Comparison of ENCODE assay signal across 19 cellular contexts in the genomic region with DNA sequence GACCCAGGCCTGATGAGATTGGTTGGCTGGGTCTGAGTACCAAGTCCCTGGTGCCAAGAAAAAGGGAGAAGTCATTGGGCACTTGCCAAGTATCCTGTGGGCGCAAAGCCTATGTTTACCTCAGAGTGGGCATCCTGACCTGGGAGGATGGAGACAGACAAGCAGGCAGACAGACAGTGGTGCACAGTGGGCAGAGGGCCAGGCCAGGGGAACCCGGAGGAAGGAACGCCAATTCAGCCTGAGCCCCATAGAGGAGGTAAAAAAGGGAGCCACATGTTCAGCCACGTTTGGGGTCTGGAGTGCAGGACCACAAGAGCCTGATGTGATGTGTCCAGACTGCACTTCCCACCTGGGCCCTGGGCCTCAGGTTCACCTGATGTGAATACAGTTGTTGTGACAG.
"Had no signal": no experiment of that assay in that cellular context is flagged by ENCODE, and none has a peak within 500 bp of the region (broad histone marks: within the 10 kb centered on the region; RNA-seq: fewer than 3 reads in every experiment).

No MANE protein-coding gene starts in this region.

- H3K4me3 Mint-ChIP-seq: memory B cell; mesothelial cell of epicardium; naive thymus-derived CD4-positive, alpha-beta T cell; nephron; neural progenitor cell; stimulated activated effector memory CD8-positive, alpha-beta T cell treated with anti-CD3 and anti-CD28 coated beads, Interleukin-12 subunit alpha, Interleukin-12 subunit beta, amount 100 ng/mL, for 72 hours had no signal

- ATAC-seq: naive thymus-derived CD4-positive, alpha-beta T cell; sciatic nerve; stimulated activated effector memory CD8-positive, alpha-beta T cell treated with anti-CD3 and anti-CD28 coated beads, Interleukin-12 subunit alpha, Interleukin-12 subunit beta, amount 100 ng/mL, for 72 hours had no signal

- H3K4me3 ChIP-seq: dorsolateral prefrontal cortex, lung, neural progenitor cell, prostate gland, right atrium auricular region, stomach, thyroid gland had no signal

- H3K9me3 Mint-ChIP-seq: memory B cell; mesothelial cell of epicardium; naive thymus-derived CD4-positive, alpha-beta T cell; nephron; neural progenitor cell; stimulated activated effector memory CD8-positive, alpha-beta T cell treated with anti-CD3 and anti-CD28 coated beads, Interleukin-12 subunit alpha, Interleukin-12 subunit beta, amount 100 ng/mL, for 72 hours had no signal

- DNase-seq: cortex of kidney; dorsolateral prefrontal cortex; effector CD4-positive, alpha-beta T cell; naive thymus-derived CD4-positive, alpha-beta T cell; stimulated activated CD4-positive, alpha-beta T cell treated with anti-CD3 and anti-CD28 coated beads, Interleukin-2, amount 100 ng/mL, for 24 hours; stimulated activated CD4-positive, alpha-beta T cell treated with anti-CD3 and anti-CD28 coated beads, Interleukin-4, amount 100 ng/mL, for 24 hours; stimulated activated naive CD4-positive, alpha-beta T cell treated with Interleukin-2 at 50 U/mL for 16 hours; stomach; thyroid gland; trophoblast cell had no signal

- H3K27me3 Mint-ChIP-seq: memory B cell; naive thymus-derived CD4-positive, alpha-beta T cell had no signal

- H3K27ac Mint-ChIP-seq: memory B cell; mesothelial cell of epicardium; naive thymus-derived CD4-positive, alpha-beta T cell; nephron; neural progenitor cell; stimulated activated effector memory CD8-positive, alpha-beta T cell treated with anti-CD3 and anti-CD28 coated beads, Interleukin-12 subunit alpha, Interleukin-12 subunit beta, amount 100 ng/mL, for 72 hours had no signal

- H3K4me1 Mint-ChIP-seq: nephron had no signal

- H3K4me1 ChIP-seq: neural progenitor cell, prostate gland, thyroid gland had no signal

- H3K27ac ChIP-seq: dorsolateral prefrontal cortex, neural progenitor cell, prostate gland, right atrium auricular region, stomach, thyroid gland had no signal

- H3K36me3 ChIP-seq: neural progenitor cell, prostate gland had no signal

- H3K9me3 ChIP-seq: prostate gland, right atrium auricular region, stomach, thyroid gland had no signal
